In the genomic region with DNA sequence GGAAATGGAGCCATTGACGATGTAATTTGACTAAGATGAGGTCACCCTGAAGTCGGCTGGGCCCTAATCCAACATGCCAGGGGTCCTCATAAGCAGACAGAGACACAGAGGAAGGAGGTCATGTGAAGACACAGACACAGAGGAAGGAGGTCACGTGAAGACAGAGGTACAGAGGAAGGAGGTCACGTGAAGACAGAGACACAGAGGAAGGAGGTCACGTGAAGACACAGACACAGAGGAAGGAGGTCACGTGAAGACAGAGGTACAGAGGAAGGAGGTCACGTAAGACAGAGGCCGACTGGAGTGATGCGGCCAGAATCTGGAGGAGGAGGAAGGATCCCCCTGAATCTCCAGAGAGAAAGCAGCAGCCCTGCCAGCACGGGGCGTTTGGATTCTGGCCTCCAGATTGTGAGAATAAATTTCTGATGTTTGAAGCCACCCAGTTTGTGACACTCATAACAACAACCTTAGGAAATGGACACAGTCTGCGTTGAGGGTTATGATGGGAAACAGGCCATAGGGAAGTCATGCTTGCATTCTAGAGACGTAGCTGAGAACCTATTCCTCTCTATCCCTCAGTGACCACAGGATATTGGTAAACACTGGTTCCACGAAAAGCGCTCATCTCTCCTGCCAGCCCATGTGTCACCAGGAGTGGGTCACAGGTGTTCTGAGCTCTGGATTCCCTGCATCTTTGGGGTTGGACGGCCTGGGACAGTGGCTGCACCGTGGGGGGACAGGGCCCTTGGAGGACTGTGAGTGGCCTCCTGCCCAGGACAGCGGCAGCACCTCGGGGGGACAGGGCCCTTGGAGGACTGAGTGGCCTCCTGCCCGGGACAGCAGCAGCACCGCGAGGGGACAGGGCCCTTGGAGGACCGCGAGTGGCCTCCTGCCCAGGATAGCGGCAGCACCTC, we compare ENCODE assay signal across 24 cellular contexts.
"Had no signal": no experiment of that assay in that cellular context is flagged by ENCODE, and none has a peak within 500 bp of the region (broad histone marks: within the 10 kb centered on the region; RNA-seq: fewer than 3 reads in every experiment).

No MANE protein-coding gene starts in this region.

- H3K4me3 ChIP-seq: cardiac muscle cell, left lung, lung, prostate gland, upper lobe of right lung had no signal

- DNase-seq: activated CD4-positive, alpha-beta T cell treated with anti-CD3 and anti-CD28 coated beads, Interleukin-2, amount 10 ng/mL, durations not matched to agents 7 days and 5 days; activated CD4-positive, CD25-positive, alpha-beta regulatory T cell treated with anti-CD3 and anti-CD28 coated beads, Interleukin-2, amount 50 U/mL, for 72 hours; activated CD8-positive, alpha-beta T cell treated with anti-CD3 and anti-CD28 coated beads for 36 hours; activated naive CD4-positive, alpha-beta T cell treated with anti-CD3 and anti-CD28 coated beads for 36 hours; activated naive CD8-positive, alpha-beta T cell treated with anti-CD3 and anti-CD28 coated beads, Interleukin-2, amount 10 ng/mL, durations not matched to agents 7 days and 5 days; activated T-cell treated with anti-CD3 and anti-CD28 coated beads, Interleukin-2, amount 50 U/mL, for 48 hours; amygdala; effector CD4-positive, alpha-beta T cell; foreskin keratinocyte; immature natural killer cell; kidney glomerular epithelial cell; left lung; naive thymus-derived CD4-positive, alpha-beta T cell; stimulated activated CD4-positive, alpha-beta T cell treated with anti-CD3 and anti-CD28 coated beads, Interleukin-4, amount 100 ng/mL, for 24 hours; stimulated activated naive CD4-positive, alpha-beta T cell treated with Interleukin-2 at 50 U/mL for 16 hours; T-helper 1 cell; upper lobe of right lung; WERI-Rb-1 had no signal

- ATAC-seq: activated CD8-positive, alpha-beta T cell treated with anti-CD3 and anti-CD28 coated beads for 36 hours; foreskin keratinocyte; left lung; naive thymus-derived CD4-positive, alpha-beta T cell; upper lobe of right lung had no signal

- H3K9me3 ChIP-seq: prostate gland, upper lobe of right lung had no signal

- H3K4me1 Mint-ChIP-seq: activated CD4-positive, alpha-beta T cell treated with anti-CD3 and anti-CD28 coated beads, Interleukin-2, amount 10 ng/mL, durations not matched to agents 7 days and 5 days; activated naive CD8-positive, alpha-beta T cell treated with anti-CD3 and anti-CD28 coated beads, Interleukin-2, amount 10 ng/mL, durations not matched to agents 7 days and 5 days; immature natural killer cell had no signal

- H3K27ac Mint-ChIP-seq: activated CD4-positive, alpha-beta T cell treated with anti-CD3 and anti-CD28 coated beads, Interleukin-2, amount 10 ng/mL, durations not matched to agents 7 days and 5 days; activated CD8-positive, alpha-beta T cell treated with anti-CD3 and anti-CD28 coated beads for 36 hours; activated naive CD4-positive, alpha-beta T cell treated with anti-CD3 and anti-CD28 coated beads for 36 hours; activated naive CD8-positive, alpha-beta T cell treated with anti-CD3 and anti-CD28 coated beads, Interleukin-2, amount 10 ng/mL, durations not matched to agents 7 days and 5 days; dendritic cell treated with granulocyte-macrophage colony-stimulating factor and Interleukin-4, amounts not matched to agents 40 ng/mL and 50 ng/mL, for 4 days; immature natural killer cell; naive thymus-derived CD4-positive, alpha-beta T cell had no signal

- H3K36me3 Mint-ChIP-seq: activated naive CD8-positive, alpha-beta T cell treated with anti-CD3 and anti-CD28 coated beads, Interleukin-2, amount 10 ng/mL, durations not matched to agents 7 days and 5 days; immature natural killer cell had no signal

- H3K4me1 ChIP-seq: foreskin keratinocyte, left lung, prostate gland, upper lobe of right lung had no signal

- H3K4me3 Mint-ChIP-seq: activated CD4-positive, alpha-beta T cell treated with anti-CD3 and anti-CD28 coated beads, Interleukin-2, amount 10 ng/mL, durations not matched to agents 7 days and 5 days; activated CD8-positive, alpha-beta T cell treated with anti-CD3 and anti-CD28 coated beads for 36 hours; activated naive CD4-positive, alpha-beta T cell treated with anti-CD3 and anti-CD28 coated beads for 36 hours; activated naive CD8-positive, alpha-beta T cell treated with anti-CD3 and anti-CD28 coated beads, Interleukin-2, amount 10 ng/mL, durations not matched to agents 7 days and 5 days; dendritic cell treated with granulocyte-macrophage colony-stimulating factor and Interleukin-4, amounts not matched to agents 40 ng/mL and 50 ng/mL, for 4 days; immature natural killer cell; naive thymus-derived CD4-positive, alpha-beta T cell; neural crest cell had no signal

- FAIRE-seq: TTC549 had no signal

- H3K27me3 Mint-ChIP-seq: activated CD4-positive, alpha-beta T cell treated with anti-CD3 and anti-CD28 coated beads, Interleukin-2, amount 10 ng/mL, durations not matched to agents 7 days and 5 days; activated naive CD8-positive, alpha-beta T cell treated with anti-CD3 and anti-CD28 coated beads, Interleukin-2, amount 10 ng/mL, durations not matched to agents 7 days and 5 days; dendritic cell treated with granulocyte-macrophage colony-stimulating factor and Interleukin-4, amounts not matched to agents 40 ng/mL and 50 ng/mL, for 4 days had no signal

- H3K27ac ChIP-seq: cardiac muscle cell, foreskin keratinocyte, left lung, prostate gland, upper lobe of right lung, WERI-Rb-1 had no signal

- H3K36me3 ChIP-seq: cardiac muscle cell, left lung, prostate gland, upper lobe of right lung, WERI-Rb-1 had no signal

- H3K27me3 ChIP-seq: foreskin keratinocyte had no signal
